Comparison of ENCODE assay signal across 16 cellular contexts in the genomic region with DNA sequence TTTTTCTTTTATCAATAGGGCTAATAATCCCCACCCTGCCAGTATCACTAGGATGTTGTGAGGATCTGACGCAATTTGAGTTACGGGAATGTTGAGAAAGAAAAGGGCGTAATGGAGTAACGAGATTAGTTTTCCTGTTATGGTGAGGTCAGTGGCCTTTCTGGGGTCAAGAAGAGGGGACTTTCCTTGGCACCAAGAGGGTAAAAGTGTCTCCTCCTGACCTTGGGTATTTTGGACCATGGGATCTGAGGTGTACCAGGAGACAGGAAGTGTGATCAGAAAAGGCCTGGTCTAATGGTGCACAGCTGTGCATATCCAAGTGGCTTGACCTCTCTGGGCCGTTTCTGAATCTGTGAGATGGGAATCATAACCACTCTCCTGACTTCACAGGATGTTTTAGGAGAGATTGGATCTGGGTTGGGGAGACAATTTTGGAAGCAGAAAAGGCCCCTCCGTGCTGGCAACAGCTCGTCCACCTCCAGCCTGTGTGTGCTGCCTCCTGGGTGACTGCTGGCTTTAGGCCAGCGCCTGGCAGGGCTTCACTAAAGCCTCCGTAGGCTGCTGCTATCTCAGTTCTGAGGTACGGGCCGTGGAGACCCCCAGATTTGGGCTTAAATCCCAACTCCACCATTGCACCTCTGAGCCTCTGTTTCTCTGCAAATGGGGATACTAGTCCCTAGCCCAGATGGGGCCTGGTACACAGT. TPM values are rescaled to one million over a fixed set of nuclear protein-coding genes. Genes with fewer than 3 reads are reported as not detected.
"Had no signal": no experiment of that assay in that cellular context is flagged by ENCODE, and none has a peak within 500 bp of the region (broad histone marks: within the 10 kb centered on the region; RNA-seq: fewer than 3 reads in every experiment).

No MANE protein-coding gene starts in this region.

- H3K36me3 Mint-ChIP-seq: activated naive CD4-positive, alpha-beta T cell treated with anti-CD3 and anti-CD28 coated beads, Interleukin-2, amount 10 ng/mL, durations not matched to agents 7 days and 5 days; brain; stimulated activated effector memory CD8-positive, alpha-beta T cell treated with anti-CD3 and anti-CD28 coated beads, Interleukin-12 subunit alpha, Interleukin-12 subunit beta, amount 100 ng/mL, for 72 hours had no signal

- H3K4me3 Mint-ChIP-seq: activated naive CD4-positive, alpha-beta T cell treated with anti-CD3 and anti-CD28 coated beads, Interleukin-2, amount 10 ng/mL, durations not matched to agents 7 days and 5 days; brain; stimulated activated effector memory CD8-positive, alpha-beta T cell treated with anti-CD3 and anti-CD28 coated beads, Interleukin-12 subunit alpha, Interleukin-12 subunit beta, amount 100 ng/mL, for 72 hours; T-helper 1 cell treated with Interleukin-12 subunit alpha and Interleukin-12 subunit beta and Interleukin-4 antibody, amounts not matched to agents 30 μg/mL and 1 μg/mL, for 36 hours had no signal

- ATAC-seq: esophagus mucosa; foreskin keratinocyte; SK-N-SH treated with all-trans-retinoic acid at 6 μM for 48 hours; stimulated activated effector memory CD8-positive, alpha-beta T cell treated with anti-CD3 and anti-CD28 coated beads, Interleukin-12 subunit alpha, Interleukin-12 subunit beta, amount 100 ng/mL, for 72 hours had no signal

- H3K27me3 Mint-ChIP-seq: brain had no signal

- H3K36me3 ChIP-seq: tibial artery had no signal

- H2AFZ ChIP-seq: parathyroid adenoma had no signal

- H3K9me3 ChIP-seq: tibial artery had no signal

- H3K4me2 ChIP-seq: smooth muscle cell had no signal

- DNase-seq: activated CD4-positive, alpha-beta T cell treated with anti-CD3 and anti-CD28 coated beads, Interleukin-2, amount 50 U/mL, for 1 hour; activated naive CD4-positive, alpha-beta T cell treated with anti-CD3 and anti-CD28 coated beads, Interleukin-2, amount 10 ng/mL, durations not matched to agents 7 days and 5 days; amygdala; cerebellar nuclear complex; foreskin keratinocyte; head of caudate nucleus; retina; tibial artery had no signal

- H3K9me3 Mint-ChIP-seq: activated naive CD4-positive, alpha-beta T cell treated with anti-CD3 and anti-CD28 coated beads, Interleukin-2, amount 10 ng/mL, durations not matched to agents 7 days and 5 days; activated T-helper 2 cell treated with anti-CD3 and anti-CD28 coated beads, Interferon-gamma antibody, Interleukin-2, Interleukin-4, amounts not matched to agents 10 μg/mL and 5 μg/mL and 100 μg/mL, durations not matched to agents 14 hours and 24 hours and 36 hours; brain; stimulated activated effector memory CD8-positive, alpha-beta T cell treated with anti-CD3 and anti-CD28 coated beads, Interleukin-12 subunit alpha, Interleukin-12 subunit beta, amount 100 ng/mL, for 72 hours; T-helper 1 cell treated with Interleukin-12 subunit alpha and Interleukin-12 subunit beta and Interleukin-4 antibody, amounts not matched to agents 30 μg/mL and 1 μg/mL, for 36 hours had no signal

- H3K4me3 ChIP-seq: smooth muscle cell, tibial artery had no signal

- H3K9ac ChIP-seq: parathyroid adenoma had no signal

- H3K4me1 ChIP-seq: foreskin keratinocyte, parathyroid adenoma had no signal

- H3K27ac ChIP-seq: foreskin keratinocyte, parathyroid adenoma, tibial artery had no signal

- H3K79me2 ChIP-seq: parathyroid adenoma had no signal

- H3K4me1 Mint-ChIP-seq: activated naive CD4-positive, alpha-beta T cell treated with anti-CD3 and anti-CD28 coated beads, Interleukin-2, amount 10 ng/mL, durations not matched to agents 7 days and 5 days; stimulated activated effector memory CD8-positive, alpha-beta T cell treated with anti-CD3 and anti-CD28 coated beads, Interleukin-12 subunit alpha, Interleukin-12 subunit beta, amount 100 ng/mL, for 72 hours had no signal

- H3K27ac Mint-ChIP-seq: activated naive CD4-positive, alpha-beta T cell treated with anti-CD3 and anti-CD28 coated beads, Interleukin-2, amount 10 ng/mL, durations not matched to agents 7 days and 5 days; activated T-helper 2 cell treated with anti-CD3 and anti-CD28 coated beads, Interferon-gamma antibody, Interleukin-2, Interleukin-4, amounts not matched to agents 10 μg/mL and 5 μg/mL and 100 μg/mL, durations not matched to agents 14 hours and 24 hours and 36 hours; brain; stimulated activated effector memory CD8-positive, alpha-beta T cell treated with anti-CD3 and anti-CD28 coated beads, Interleukin-12 subunit alpha, Interleukin-12 subunit beta, amount 100 ng/mL, for 72 hours; T-helper 1 cell treated with Interleukin-12 subunit alpha and Interleukin-12 subunit beta and Interleukin-4 antibody, amounts not matched to agents 30 μg/mL and 1 μg/mL, for 36 hours had no signal

RNA-seq across cellular contexts. Expression of a gene that starts 37.1 kb away (rescaled TPM):
- total RNA-seq: activated T-helper 2 cell treated with anti-CD3 and anti-CD28 coated beads, Interferon-gamma antibody, Interleukin-2, Interleukin-4, amounts not matched to agents 10 μg/mL and 5 μg/mL and 100 μg/mL, durations not matched to agents 14 hours and 24 hours and 36 hours; foreskin keratinocyte had no signal
